Comparison of ENCODE assay signal across 8 cellular contexts in the genomic region with DNA sequence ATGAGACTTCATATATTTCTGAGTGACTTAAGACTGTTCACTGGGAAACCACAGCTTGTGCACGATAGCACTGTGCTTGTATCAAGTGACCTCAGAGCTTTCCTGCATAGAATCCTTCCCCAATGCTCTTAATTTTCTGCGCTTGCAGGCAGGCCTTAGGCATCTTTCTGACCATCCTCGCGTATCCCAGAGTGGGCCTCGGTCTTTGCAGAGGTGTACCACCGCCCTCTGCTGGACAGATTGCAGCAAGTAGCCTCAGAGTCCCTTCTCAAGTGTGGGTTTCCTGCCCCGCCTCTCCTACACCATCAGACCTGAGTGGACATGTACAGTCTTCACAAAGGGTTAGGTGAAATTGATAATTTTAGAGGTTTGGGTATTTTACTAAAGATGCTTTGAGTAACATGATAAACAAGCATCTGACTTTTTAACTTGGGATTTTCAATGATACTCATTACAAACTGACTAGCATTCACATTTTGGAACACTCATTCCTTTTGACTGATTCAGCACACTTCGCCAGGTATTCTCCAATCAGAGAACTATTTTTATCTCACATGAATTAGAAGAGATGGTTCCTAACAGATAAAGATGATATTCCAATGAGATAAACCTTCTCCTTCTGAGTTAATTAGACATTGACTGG.
A peak's percentile ranks its signal among the peaks of the same experiment; 100 is the strongest.
DNase-seq lines count a peak whose midpoint lies in the region; FAIRE-seq and TF ChIP-seq lines count a peak whose summit lies in the region.

No MANE protein-coding gene starts in this region.

- H3F3A ChIP-seq in MM.1S (ENCODE audit: insufficient read depth, low read length) = no peaks in the 10 kb centered on the region
- no peaks in the 10 kb centered on the region for H3F3A ChIP-seq in SK-N-SH (replicated peaks; ENCODE audit: insufficient read depth)

- no peaks in the 10 kb centered on the region for H3K4me1 ChIP-seq in HEK293 (ENCODE audit: control insufficient read depth, insufficient read depth, low read length)
- H3K4me1 ChIP-seq in MM.1S (ENCODE audit: low read length) = no peaks in the 10 kb centered on the region
- no peaks in the 10 kb centered on the region for H3K4me1 ChIP-seq in SK-N-SH (ENCODE audit: control insufficient read depth in 1 of 2, insufficient read depth in 2 of 2, low read depth in 1 of 2, low read length in 1 of 2)

- TF ChIP-seq CTCF in GM12864 (IDR thresholded peaks at IDR 0.05; ENCODE audit: low read depth, low read length, missing control alignments) = peak; percentile 88
- peak; percentile 49; the same call in 1 of the 2 replicates for TF ChIP-seq CTCF in HEK293 (tag by site-specific recombination; IDR thresholded peaks at IDR 0.05)
- peak; percentile 91 for TF ChIP-seq CTCF in MM.1S (IDR thresholded peaks at IDR 0.05; ENCODE audit: low read length)
- peak; percentile 88 for TF ChIP-seq CTCF in SK-N-SH (IDR thresholded peaks at IDR 0.05)

- H3K4me3 ChIP-seq in GM12864 (ENCODE audit: low read depth, low read length) (no peak overlapping the region), HEK293 (ENCODE audit: low read depth, low read length) (no peak overlapping the region), MM.1S (ENCODE audit: low read length) (no peak overlapping the region), SK-N-SH (ENCODE audit: low read depth in 2 of 2, low read length in 1 of 2) (peak overlapping the region in 1 of 2 experiments; percentile 35; a peak in 1 of 4 replicates)

- H3K27ac ChIP-seq in HEK293 (ENCODE audit: extremely low read depth, low read depth, low read length) = no peak overlapping the region
- H3K27ac ChIP-seq in MM.1S (ENCODE audit: low read length) = no peak overlapping the region
- no peak overlapping the region for H3K27ac ChIP-seq in SK-N-SH (ENCODE audit: low read depth in 2 of 2, low read length in 1 of 2)

- H3K4me2 ChIP-seq in MM.1S (ENCODE audit: low read depth, low read length) (no peak overlapping the region), SK-N-SH (no peak overlapping the region)

- H4K20me1 ChIP-seq in MM.1S (ENCODE audit: insufficient read depth, low read length) (no peaks in the 10 kb centered on the region), SK-N-SH (ENCODE audit: insufficient read depth) (no peaks in the 10 kb centered on the region)

- DNase-seq in GM12864 (ENCODE audit: low read depth) (peak; percentile 51), MM.1S (peak; percentile 76), SK-N-SH (peak; percentile 57), head of caudate nucleus (peak; percentile 77 to 96 (median 91)), posterior cingulate gyrus (peak; percentile 77 to 98 (median 92)), urothelium cell line (ENCODE audit: low spot score) (peak; percentile 79)
- DNase-seq in activated naive CD4-positive, alpha-beta T cell treated with anti-CD3 and anti-CD28 coated beads, Interleukin-2, amount 50 U/mL, for 16 hours = peak; percentile 77

- no peaks in the 10 kb centered on the region for H3K36me3 ChIP-seq in HEK293 (ENCODE audit: control insufficient read depth in 2 of 2, insufficient read depth in 1 of 2, low read length in 2 of 2)
- H3K36me3 ChIP-seq in MM.1S (replicated peaks; ENCODE audit: insufficient read depth, low read length) = no peaks in the 10 kb centered on the region
- H3K36me3 ChIP-seq in SK-N-SH (replicated peaks in 1 of 2; ENCODE audit: control insufficient read depth in 1 of 2, insufficient read depth in 2 of 2, low read length in 1 of 2) = no peaks in the 10 kb centered on the region

- peak; percentile 88 for TF ChIP-seq RAD21 in SK-N-SH (IDR thresholded peaks at IDR 0.05; ENCODE audit: low read length)

- H3K27me3 ChIP-seq in MM.1S (replicated peaks; ENCODE audit: insufficient read depth, low read length) = no peaks in the 10 kb centered on the region
- no peaks in the 10 kb centered on the region; the same call in 1 of the 2 replicates for H3K27me3 ChIP-seq in SK-N-SH (ENCODE audit: insufficient read depth)

- intact Hi-C loops in head of caudate nucleus (cut with DNase I) = loop anchor here (5.0 kb wide), 1 partner anchor 621 kb away; no protein-coding TSS in a partner anchor
- intact Hi-C loops in posterior cingulate gyrus (cut with DNase I) = loop anchor here (1.0 to 5.0 kb wide), 5 partner anchors 421 to 1221 kb away; a partner anchor contains a TSS

- WGBS in SK-N-SH (ENCODE audit: low lambda C conversion rate) = 14% methylated on average over 8 of the region's 8 CpGs

- H3K9me3 ChIP-seq in HEK293 (ENCODE audit: control insufficient read depth, insufficient read depth, low read depth, low read length) (no peaks in the 10 kb centered on the region), MM.1S (replicated peaks; ENCODE audit: insufficient read depth, low read length) (no peaks in the 10 kb centered on the region), SK-N-SH (no peaks in the 10 kb centered on the region)

- H2AFZ ChIP-seq in MM.1S (ENCODE audit: low read length) (no peak overlapping the region), SK-N-SH (ENCODE audit: low read depth) (no peak overlapping the region)

- FAIRE-seq in urothelium cell line (lab: Jason Lieb, UNC) = peak; percentile 35

- H3K9ac ChIP-seq in MM.1S (ENCODE audit: low read length) = no peak overlapping the region
- H3K9ac ChIP-seq in SK-N-SH = no peak overlapping the region

- H3K79me2 ChIP-seq in MM.1S (ENCODE audit: low read length) (no peaks in the 10 kb centered on the region), SK-N-SH (ENCODE audit: insufficient read depth) (no peaks in the 10 kb centered on the region)

- no peak for TF ChIP-seq EP300 in SK-N-SH (IDR thresholded peaks at IDR 0.05; ENCODE audit: borderline replicate concordance in 1 of 2, low read depth in 1 of 2, low read length in 1 of 2)

- CTCF ChIA-PET in HEK293 (lab: Yijun Ruan, JAX) (interaction anchor here (0.6 to 2.6 kb wide), 56 partner anchors 9 to 1272 kb away, joined by 3 to 15 read pairs (median 4); a partner anchor contains a TSS), SK-N-SH (lab: Yijun Ruan, JAX) (interaction anchor here (0.6 to 2.5 kb wide), 33 partner anchors 9 to 1174 kb away, joined by 3 to 21 read pairs (median 3); no protein-coding TSS in a partner anchor)

- H3K9me2 ChIP-seq in MM.1S (replicated peaks; ENCODE audit: insufficient read depth, low read length) = no peaks in the 10 kb centered on the region
- no peaks in the 10 kb centered on the region for H3K9me2 ChIP-seq in SK-N-SH

- POLR2A ChIA-PET in HEK293 (lab: Yijun Ruan, JAX) = interaction anchor here (1.5 kb wide), 1 partner anchor 418 kb away, joined by 12 read pairs; a partner anchor contains a TSS
- POLR2A ChIA-PET in SK-N-SH (lab: Yijun Ruan, JAX) = no interaction called here

TF ChIP-seq in HEK293, 187 proteins besides CTCF, POLR2A, EP300 and RAD21 (continues in another document):
- no peak for TF ChIP-seq ZNF544 (tag by site-specific recombination; IDR thresholded peaks at IDR 0.05)
- TF ChIP-seq ZBTB17 (tag by site-specific recombination; IDR thresholded peaks at IDR 0.05) = no peak
- TF ChIP-seq ZNF610 (tag by site-specific recombination; IDR thresholded peaks at IDR 0.05; ENCODE audit: borderline replicate concordance) = no peak
- 0 out of 2 replicates have a peak, but pooled peaks have one; percentile 28 for TF ChIP-seq ZNF660 (tag by site-specific recombination; IDR thresholded peaks at IDR 0.05)
- TF ChIP-seq, protein P1, sequence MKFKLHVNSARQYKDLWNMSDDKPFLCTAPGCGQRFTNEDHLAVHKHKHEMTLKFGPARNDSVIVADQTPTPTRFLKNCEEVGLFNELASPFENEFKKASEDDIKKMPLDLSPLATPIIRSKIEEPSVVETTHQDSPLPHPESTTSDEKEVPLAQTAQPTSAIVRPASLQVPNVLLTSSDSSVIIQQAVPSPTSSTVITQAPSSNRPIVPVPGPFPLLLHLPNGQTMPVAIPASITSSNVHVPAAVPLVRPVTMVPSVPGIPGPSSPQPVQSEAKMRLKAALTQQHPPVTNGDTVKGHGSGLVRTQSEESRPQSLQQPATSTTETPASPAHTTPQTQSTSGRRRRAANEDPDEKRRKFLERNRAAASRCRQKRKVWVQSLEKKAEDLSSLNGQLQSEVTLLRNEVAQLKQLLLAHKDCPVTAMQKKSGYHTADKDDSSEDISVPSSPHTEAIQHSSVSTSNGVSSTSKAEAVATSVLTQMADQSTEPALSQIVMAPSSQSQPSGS (tag by site-specific recombination; IDR thresholded peaks at IDR 0.05; ENCODE audit: low read depth) = no peak
- no peak for TF ChIP-seq KLF1 (tag by site-specific recombination; IDR thresholded peaks at IDR 0.05)
- TF ChIP-seq SCRT2 (tag by site-specific recombination; IDR thresholded peaks at IDR 0.05) = no peak

TF ChIP-seq in SK-N-SH, 30 proteins besides CTCF, POLR2A, EP300 and RAD21:
- TF ChIP-seq FOXM1 (IDR thresholded peaks at IDR 0.05; ENCODE audit: low read depth) (no peak), SMC3 (IDR thresholded peaks at IDR 0.05; ENCODE audit: low read depth, low read length) (peak; percentile 81)
- TF ChIP-seq, protein P2, sequence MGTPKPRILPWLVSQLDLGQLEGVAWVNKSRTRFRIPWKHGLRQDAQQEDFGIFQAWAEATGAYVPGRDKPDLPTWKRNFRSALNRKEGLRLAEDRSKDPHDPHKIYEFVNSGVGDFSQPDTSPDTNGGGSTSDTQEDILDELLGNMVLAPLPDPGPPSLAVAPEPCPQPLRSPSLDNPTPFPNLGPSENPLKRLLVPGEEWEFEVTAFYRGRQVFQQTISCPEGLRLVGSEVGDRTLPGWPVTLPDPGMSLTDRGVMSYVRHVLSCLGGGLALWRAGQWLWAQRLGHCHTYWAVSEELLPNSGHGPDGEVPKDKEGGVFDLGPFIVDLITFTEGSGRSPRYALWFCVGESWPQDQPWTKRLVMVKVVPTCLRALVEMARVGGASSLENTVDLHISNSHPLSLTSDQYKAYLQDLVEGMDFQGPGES (IDR thresholded peaks at IDR 0.05; ENCODE audit: low read depth, low read length) = no peak
- TF ChIP-seq, protein P3, sequence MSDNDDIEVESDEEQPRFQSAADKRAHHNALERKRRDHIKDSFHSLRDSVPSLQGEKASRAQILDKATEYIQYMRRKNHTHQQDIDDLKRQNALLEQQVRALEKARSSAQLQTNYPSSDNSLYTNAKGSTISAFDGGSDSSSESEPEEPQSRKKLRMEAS (IDR thresholded peaks at IDR 0.05; ENCODE audit: low read depth) = no peak
